Comparison of ENCODE assay signal across 1 cellular context in the genomic region with DNA sequence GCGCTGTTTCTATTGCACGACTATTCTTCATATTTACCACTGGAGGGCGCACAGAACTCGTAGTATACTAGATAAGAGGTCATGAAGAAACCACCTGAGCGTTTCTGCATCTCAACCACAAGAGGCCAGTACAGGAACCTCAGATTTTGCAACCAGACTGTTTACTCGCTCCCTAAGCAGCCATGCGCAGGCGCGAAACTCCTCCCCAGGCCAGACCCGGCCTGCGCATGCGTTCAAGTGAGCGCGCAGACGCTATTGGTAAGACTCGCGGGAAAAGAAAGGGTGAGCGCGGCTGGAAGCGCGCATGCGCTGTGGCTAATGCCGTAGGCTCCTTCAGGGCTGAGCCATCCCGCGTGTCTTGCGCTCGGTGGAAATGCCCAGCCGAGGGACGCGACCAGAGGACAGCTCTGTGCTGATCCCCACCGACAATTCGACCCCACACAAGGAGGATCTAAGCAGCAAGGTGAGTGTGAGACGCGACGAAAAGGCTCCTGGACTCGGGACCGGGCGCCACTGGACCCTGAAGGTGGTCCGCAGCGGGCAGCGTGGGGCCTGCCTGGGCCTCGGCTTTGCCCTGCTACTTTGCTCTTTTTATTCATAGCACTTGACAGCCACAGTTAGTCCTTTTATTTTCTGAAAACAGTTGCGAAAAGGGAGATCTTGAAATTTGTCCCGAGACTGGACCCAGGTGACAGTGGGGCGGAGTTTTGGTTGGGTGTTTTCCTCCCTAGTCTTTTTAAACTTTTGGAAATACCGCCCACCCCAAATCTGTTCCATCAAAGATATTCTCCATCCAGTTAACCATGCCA.
TF ChIP-seq lines count a peak whose summit lies in the region.

Gene ASNSD1, plus strand, starts transcription at position 312 of the 809 bp plus-strand sequence. CDS start 4,674 bp downstream, outside the sequence.

TF ChIP-seq in HepG2, 621 proteins besides CTCF, POLR2A, EP300 and RAD21 (continued from another document and continues in another):
- TF ChIP-seq, protein P1, sequence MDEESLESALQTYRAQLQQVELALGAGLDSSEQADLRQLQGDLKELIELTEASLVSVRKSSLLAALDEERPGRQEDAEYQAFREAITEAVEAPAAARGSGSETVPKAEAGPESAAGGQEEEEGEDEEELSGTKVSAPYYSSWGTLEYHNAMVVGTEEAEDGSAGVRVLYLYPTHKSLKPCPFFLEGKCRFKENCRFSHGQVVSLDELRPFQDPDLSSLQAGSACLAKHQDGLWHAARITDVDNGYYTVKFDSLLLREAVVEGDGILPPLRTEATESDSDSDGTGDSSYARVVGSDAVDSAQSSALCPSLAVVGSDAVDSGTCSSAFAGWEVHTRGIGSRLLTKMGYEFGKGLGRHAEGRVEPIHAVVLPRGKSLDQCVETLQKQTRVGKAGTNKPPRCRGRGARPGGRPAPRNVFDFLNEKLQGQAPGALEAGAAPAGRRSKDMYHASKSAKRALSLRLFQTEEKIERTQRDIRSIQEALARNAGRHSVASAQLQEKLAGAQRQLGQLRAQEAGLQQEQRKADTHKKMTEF (CRISPR knock-in tag; IDR thresholded peaks at IDR 0.05) = peak; percentile 90
- TF ChIP-seq ZNF441 (CRISPR knock-in tag; IDR thresholded peaks at IDR 0.05; ENCODE audit: borderline replicate concordance) (peak; percentile 84; the same call in 1 of the 2 replicates), MIER2 (CRISPR knock-in tag; IDR thresholded peaks at IDR 0.05) (peak; percentile 29; the same call in 1 of the 2 replicates), ZBTB49 (CRISPR knock-in tag; IDR thresholded peaks at IDR 0.05; ENCODE audit: borderline replicate concordance) (no peak), ZNF3 (CRISPR knock-in tag; IDR thresholded peaks at IDR 0.05) (peak; percentile 1; the same call in 1 of the 2 replicates), MAFK (conservative IDR thresholded peaks at IDR 0.05 in 1 of 2, IDR thresholded peaks at IDR 0.05 in 1 of 2; ENCODE audit: low read length in 2 of 2) (peak in 1 of 2 experiments; percentile 50; a peak in 2 of 4 replicates), ZBTB38 (CRISPR knock-in tag; IDR thresholded peaks at IDR 0.05) (peak; percentile 92), ONECUT2 (CRISPR knock-in tag; IDR thresholded peaks at IDR 0.05) (peak; percentile 36; the same call in 1 of the 2 replicates), ZNF101 (CRISPR knock-in tag; IDR thresholded peaks at IDR 0.05; ENCODE audit: borderline replicate concordance, low read depth) (peak; percentile 93), ZNF687 (CRISPR knock-in tag; IDR thresholded peaks at IDR 0.05) (peak; percentile 99), LCORL (IDR thresholded peaks at IDR 0.05) (no peak), LCORL (CRISPR knock-in tag; IDR thresholded peaks at IDR 0.05) (peak; percentile 66; the same call in 1 of the 2 replicates), ZFP1 (CRISPR knock-in tag; IDR thresholded peaks at IDR 0.05) (peak; percentile 48; the same call in 1 of the 2 replicates), ZFP90 (CRISPR knock-in tag; IDR thresholded peaks at IDR 0.05; ENCODE audit: borderline replicate concordance) (peak; percentile 95), ZNF619 (CRISPR knock-in tag; IDR thresholded peaks at IDR 0.05) (peak; percentile 94), ZNF124 (CRISPR knock-in tag; IDR thresholded peaks at IDR 0.05) (peak; percentile 72), NONO (IDR thresholded peaks at IDR 0.05) (no peak), NONO (CRISPR knock-in tag; conservative IDR thresholded peaks at IDR 0.05) (peak; percentile 67), ZNF142 (CRISPR knock-in tag; IDR thresholded peaks at IDR 0.05) (peak; percentile 48; the same call in 1 of the 2 replicates), EZH2 (conservative IDR thresholded peaks at IDR 0.05; ENCODE audit: low read depth, low read length) (no peak), HNF1A (IDR thresholded peaks at IDR 0.05; ENCODE audit: low read depth) (no peak), HNF1A (CRISPR knock-in tag; IDR thresholded peaks at IDR 0.05; ENCODE audit: borderline replicate concordance) (peak; percentile 80; the same call in 1 of the 2 replicates), ZBTB21 (CRISPR knock-in tag; IDR thresholded peaks at IDR 0.05) (peak; percentile 36; the same call in 1 of the 2 replicates), DNMT1 (CRISPR knock-in tag; IDR thresholded peaks at IDR 0.05) (no peak), PITX1 (CRISPR knock-in tag; IDR thresholded peaks at IDR 0.05) (peak; percentile 88), KDM1A (CRISPR knock-in tag; IDR thresholded peaks at IDR 0.05) (0 out of 2 replicates have a peak, but pooled peaks have one; percentile 18), ZNF234 (CRISPR knock-in tag; conservative IDR thresholded peaks at IDR 0.05) (no peak), EHMT2 (IDR thresholded peaks at IDR 0.05; ENCODE audit: borderline replicate concordance, low read depth, low read length) (no peak), MLX (CRISPR knock-in tag; IDR thresholded peaks at IDR 0.05) (peak; percentile 62), GFI1 (CRISPR knock-in tag; IDR thresholded peaks at IDR 0.05; ENCODE audit: borderline replicate concordance) (peak; percentile 54)
- TF ChIP-seq, protein P2, sequence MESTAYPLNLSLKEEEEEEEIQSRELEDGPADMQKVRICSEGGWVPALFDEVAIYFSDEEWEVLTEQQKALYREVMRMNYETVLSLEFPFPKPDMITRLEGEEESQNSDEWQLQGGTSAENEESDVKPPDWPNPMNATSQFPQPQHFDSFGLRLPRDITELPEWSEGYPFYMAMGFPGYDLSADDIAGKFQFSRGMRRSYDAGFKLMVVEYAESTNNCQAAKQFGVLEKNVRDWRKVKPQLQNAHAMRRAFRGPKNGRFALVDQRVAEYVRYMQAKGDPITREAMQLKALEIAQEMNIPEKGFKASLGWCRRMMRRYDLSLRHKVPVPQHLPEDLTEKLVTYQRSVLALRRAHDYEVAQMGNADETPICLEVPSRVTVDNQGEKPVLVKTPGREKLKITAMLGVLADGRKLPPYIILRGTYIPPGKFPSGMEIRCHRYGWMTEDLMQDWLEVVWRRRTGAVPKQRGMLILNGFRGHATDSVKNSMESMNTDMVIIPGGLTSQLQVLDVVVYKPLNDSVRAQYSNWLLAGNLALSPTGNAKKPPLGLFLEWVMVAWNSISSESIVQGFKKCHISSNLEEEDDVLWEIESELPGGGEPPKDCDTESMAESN (CRISPR knock-in tag; conservative IDR thresholded peaks at IDR 0.05) = peak; percentile 94; the same call in 1 of the 2 replicates
